In genomic region chr12:1439201-1439600, GRCh38 we compare ENCODE assay signal across 18 cellular contexts.
DNase-seq lines count a peak whose midpoint lies in the region; ATAC-seq and TF ChIP-seq lines count a peak whose summit lies in the region.
"Had no signal": no experiment of that assay in that cellular context is flagged by ENCODE, and none has a peak within 500 bp of the region (broad histone marks: within the 10 kb centered on the region; RNA-seq: fewer than 3 reads in every experiment).

No MANE protein-coding gene starts in this region.

- H3K4me3 ChIP-seq in cardiac muscle cell (no peak overlapping the region), LNCaP clone FGC (ENCODE audit: low read depth, low read length) (no peak overlapping the region)
- H3K4me3 ChIP-seq: BLaER1 had no signal

- no peaks in the 10 kb centered on the region for H3K27me3 ChIP-seq in cardiac muscle cell
- H3K27me3 ChIP-seq: BLaER1 had no signal

- no peak for TF ChIP-seq CTCF in cardiac muscle cell (IDR thresholded peaks at IDR 0.05; ENCODE audit: low read depth, low read length)
- TF ChIP-seq CTCF in LNCaP clone FGC (IDR thresholded peaks at IDR 0.05; ENCODE audit: control insufficient read depth, extremely low read depth, insufficient read depth), result no peak

- H3K27ac ChIP-seq in cardiac muscle cell, result peak overlapping the region; percentile 98
- H3K27ac ChIP-seq: 22Rv1, BLaER1, C4-2B had no signal

- DNase-seq in cardiac muscle cell (ENCODE audit: low read depth in 1 of 2, low spot score in 1 of 2), result no peak
- DNase-seq in left cardiac atrium, result no peak
- peak; percentile 75 for DNase-seq in LNCaP clone FGC (ENCODE audit: low read depth)
- DNase-seq in cerebellar cortex (ENCODE audit: low spot score), result peak; percentile 46
- DNase-seq: Caco-2; CD4-positive, CD25-positive, alpha-beta regulatory T cell; CD8-positive, alpha-beta T cell; DMS153; DND-41; EL; GF-D8; GOT3; HCEC 1CT had no signal

- no peak for ATAC-seq in left cardiac atrium
- ATAC-seq in HG03565 (IDR thresholded peaks at IDR 0.05; ENCODE audit: unreplicated experiment), result no peak
- ATAC-seq in GM19035 (IDR thresholded peaks at IDR 0.05; ENCODE audit: unreplicated experiment), result no peak
- ATAC-seq: CD8-positive, alpha-beta T cell had no signal

- no peaks in the 10 kb centered on the region for H3K9me3 ChIP-seq in cardiac muscle cell (ENCODE audit: low read depth)
- H3K9me3 ChIP-seq: BLaER1, Caco-2 had no signal

- intact Hi-C loops in left cardiac atrium (cut with DNase I), result no loop called here

- no peaks in the 10 kb centered on the region for H3K36me3 ChIP-seq in cardiac muscle cell
- H3K36me3 ChIP-seq: BLaER1 had no signal

- peaks cover 78% of the 10 kb centered on the region for H3K4me1 ChIP-seq in cardiac muscle cell (ENCODE audit: low read depth)
- H3K4me1 ChIP-seq: BLaER1, Caco-2 had no signal

Comparison
In these comparisons a context has a peak if more than half of its experiments do, and no peak if none do; other contexts are left out.
1. DNase-seq: peak in LNCaP clone FGC (single experiment) and cerebellar cortex (single experiment); none in cardiac muscle cell (0 of 2) and left cardiac atrium (single experiment).